Comparison of ENCODE assay signal across 1 cellular context in the genomic region with DNA sequence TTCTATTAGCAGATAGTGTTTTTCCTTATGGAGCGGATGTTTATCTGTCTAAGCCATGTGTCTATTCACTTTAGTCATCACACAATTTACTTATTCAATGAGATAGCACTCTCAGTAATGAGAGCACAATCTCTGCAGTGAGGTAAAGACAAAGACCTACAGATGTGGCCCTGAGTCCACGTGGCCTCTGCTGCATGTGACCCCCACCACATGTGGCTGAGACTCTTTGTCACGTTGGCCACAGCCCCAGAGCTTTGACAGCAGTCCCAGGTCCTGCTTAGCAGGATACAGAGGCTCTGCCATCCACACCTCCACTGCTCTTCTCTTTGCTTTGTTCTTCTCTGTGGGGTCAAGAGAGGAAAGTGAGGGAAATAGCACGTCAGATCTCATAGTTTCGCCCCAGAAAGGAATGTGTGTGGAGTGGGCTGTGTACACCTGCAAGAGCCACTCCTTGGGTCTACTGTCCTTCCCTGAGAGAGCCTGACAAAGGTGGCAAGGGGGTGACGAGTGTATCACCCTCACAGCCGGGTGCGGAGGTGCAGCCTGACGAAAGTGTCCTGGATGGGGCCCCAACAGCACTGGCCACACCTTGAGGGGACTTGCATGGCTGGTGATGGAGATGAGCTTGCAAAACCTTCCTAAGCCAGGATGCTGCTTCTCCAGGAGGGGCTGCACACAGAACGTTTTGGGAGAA.
TF ChIP-seq lines count a peak whose summit lies in the region.

No MANE protein-coding gene starts in this region.

TF ChIP-seq in GM23338, 12 proteins besides CTCF, POLR2A, EP300 and RAD21 (continued from another document):
- TF ChIP-seq, protein P1, sequence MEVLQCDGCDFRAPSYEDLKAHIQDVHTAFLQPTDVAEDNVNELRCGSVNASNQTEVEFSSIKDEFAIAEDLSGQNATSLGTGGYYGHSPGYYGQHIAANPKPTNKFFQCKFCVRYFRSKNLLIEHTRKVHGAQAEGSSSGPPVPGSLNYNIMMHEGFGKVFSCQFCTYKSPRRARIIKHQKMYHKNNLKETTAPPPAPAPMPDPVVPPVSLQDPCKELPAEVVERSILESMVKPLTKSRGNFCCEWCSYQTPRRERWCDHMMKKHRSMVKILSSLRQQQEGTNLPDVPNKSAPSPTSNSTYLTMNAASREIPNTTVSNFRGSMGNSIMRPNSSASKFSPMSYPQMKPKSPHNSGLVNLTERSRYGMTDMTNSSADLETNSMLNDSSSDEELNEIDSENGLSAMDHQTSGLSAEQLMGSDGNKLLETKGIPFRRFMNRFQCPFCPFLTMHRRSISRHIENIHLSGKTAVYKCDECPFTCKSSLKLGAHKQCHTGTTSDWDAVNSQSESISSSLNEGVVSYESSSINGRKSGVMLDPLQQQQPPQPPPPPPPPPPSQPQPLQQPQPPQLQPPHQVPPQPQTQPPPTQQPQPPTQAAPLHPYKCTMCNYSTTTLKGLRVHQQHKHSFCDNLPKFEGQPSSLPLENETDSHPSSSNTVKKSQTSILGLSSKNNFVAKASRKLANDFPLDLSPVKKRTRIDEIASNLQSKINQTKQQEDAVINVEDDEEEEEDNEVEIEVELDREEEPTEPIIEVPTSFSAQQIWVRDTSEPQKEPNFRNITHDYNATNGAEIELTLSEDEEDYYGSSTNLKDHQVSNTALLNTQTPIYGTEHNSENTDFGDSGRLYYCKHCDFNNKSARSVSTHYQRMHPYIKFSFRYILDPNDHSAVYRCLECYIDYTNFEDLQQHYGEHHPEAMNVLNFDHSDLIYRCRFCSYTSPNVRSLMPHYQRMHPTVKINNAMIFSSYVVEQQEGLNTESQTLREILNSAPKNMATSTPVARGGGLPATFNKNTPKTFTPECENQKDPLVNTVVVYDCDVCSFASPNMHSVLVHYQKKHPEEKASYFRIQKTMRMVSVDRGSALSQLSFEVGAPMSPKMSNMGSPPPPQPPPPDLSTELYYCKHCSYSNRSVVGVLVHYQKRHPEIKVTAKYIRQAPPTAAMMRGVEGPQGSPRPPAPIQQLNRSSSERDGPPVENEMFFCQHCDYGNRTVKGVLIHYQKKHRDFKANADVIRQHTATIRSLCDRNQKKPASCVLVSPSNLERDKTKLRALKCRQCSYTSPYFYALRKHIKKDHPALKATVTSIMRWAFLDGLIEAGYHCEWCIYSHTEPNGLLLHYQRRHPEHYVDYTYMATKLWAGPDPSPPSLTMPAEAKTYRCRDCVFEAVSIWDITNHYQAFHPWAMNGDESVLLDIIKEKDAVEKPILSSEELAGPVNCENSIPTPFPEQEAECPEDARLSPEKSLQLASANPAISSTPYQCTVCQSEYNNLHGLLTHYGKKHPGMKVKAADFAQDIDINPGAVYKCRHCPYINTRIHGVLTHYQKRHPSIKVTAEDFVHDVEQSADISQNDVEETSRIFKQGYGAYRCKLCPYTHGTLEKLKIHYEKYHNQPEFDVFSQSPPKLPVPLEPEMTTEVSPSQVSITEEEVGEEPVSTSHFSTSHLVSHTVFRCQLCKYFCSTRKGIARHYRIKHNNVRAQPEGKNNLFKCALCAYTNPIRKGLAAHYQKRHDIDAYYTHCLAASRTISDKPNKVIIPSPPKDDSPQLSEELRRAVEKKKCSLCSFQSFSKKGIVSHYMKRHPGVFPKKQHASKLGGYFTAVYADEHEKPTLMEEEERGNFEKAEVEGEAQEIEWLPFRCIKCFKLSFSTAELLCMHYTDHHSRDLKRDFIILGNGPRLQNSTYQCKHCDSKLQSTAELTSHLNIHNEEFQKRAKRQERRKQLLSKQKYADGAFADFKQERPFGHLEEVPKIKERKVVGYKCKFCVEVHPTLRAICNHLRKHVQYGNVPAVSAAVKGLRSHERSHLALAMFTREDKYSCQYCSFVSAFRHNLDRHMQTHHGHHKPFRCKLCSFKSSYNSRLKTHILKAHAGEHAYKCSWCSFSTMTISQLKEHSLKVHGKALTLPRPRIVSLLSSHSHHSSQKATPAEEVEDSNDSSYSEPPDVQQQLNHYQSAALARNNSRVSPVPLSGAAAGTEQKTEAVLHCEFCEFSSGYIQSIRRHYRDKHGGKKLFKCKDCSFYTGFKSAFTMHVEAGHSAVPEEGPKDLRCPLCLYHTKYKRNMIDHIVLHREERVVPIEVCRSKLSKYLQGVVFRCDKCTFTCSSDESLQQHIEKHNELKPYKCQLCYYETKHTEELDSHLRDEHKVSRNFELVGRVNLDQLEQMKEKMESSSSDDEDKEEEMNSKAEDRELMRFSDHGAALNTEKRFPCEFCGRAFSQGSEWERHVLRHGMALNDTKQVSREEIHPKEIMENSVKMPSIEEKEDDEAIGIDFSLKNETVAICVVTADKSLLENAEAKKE (CRISPR knock-in tag; IDR thresholded peaks at IDR 0.05) = no peak
- no peak for TF ChIP-seq CREB1 (CRISPR knock-in tag; IDR thresholded peaks at IDR 0.05; ENCODE audit: low read depth)
- TF ChIP-seq, protein P2, sequence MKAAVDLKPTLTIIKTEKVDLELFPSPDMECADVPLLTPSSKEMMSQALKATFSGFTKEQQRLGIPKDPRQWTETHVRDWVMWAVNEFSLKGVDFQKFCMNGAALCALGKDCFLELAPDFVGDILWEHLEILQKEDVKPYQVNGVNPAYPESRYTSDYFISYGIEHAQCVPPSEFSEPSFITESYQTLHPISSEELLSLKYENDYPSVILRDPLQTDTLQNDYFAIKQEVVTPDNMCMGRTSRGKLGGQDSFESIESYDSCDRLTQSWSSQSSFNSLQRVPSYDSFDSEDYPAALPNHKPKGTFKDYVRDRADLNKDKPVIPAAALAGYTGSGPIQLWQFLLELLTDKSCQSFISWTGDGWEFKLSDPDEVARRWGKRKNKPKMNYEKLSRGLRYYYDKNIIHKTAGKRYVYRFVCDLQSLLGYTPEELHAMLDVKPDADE (IDR thresholded peaks at IDR 0.05) = no peak
- no peak for TF ChIP-seq ZNF114 (CRISPR knock-in tag; IDR thresholded peaks at IDR 0.05)
- TF ChIP-seq, protein P3, sequence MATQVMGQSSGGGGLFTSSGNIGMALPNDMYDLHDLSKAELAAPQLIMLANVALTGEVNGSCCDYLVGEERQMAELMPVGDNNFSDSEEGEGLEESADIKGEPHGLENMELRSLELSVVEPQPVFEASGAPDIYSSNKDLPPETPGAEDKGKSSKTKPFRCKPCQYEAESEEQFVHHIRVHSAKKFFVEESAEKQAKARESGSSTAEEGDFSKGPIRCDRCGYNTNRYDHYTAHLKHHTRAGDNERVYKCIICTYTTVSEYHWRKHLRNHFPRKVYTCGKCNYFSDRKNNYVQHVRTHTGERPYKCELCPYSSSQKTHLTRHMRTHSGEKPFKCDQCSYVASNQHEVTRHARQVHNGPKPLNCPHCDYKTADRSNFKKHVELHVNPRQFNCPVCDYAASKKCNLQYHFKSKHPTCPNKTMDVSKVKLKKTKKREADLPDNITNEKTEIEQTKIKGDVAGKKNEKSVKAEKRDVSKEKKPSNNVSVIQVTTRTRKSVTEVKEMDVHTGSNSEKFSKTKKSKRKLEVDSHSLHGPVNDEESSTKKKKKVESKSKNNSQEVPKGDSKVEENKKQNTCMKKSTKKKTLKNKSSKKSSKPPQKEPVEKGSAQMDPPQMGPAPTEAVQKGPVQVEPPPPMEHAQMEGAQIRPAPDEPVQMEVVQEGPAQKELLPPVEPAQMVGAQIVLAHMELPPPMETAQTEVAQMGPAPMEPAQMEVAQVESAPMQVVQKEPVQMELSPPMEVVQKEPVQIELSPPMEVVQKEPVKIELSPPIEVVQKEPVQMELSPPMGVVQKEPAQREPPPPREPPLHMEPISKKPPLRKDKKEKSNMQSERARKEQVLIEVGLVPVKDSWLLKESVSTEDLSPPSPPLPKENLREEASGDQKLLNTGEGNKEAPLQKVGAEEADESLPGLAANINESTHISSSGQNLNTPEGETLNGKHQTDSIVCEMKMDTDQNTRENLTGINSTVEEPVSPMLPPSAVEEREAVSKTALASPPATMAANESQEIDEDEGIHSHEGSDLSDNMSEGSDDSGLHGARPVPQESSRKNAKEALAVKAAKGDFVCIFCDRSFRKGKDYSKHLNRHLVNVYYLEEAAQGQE (IDR thresholded peaks at IDR 0.05; ENCODE audit: unreplicated experiment) = no peak
- no peak for TF ChIP-seq NANOG (IDR thresholded peaks at IDR 0.05; ENCODE audit: borderline replicate concordance)
